ENCODE assay signal across 33 cellular contexts in genomic region chr7:23658831-23659427, GRCh38. TPM values are rescaled to one million over a fixed set of nuclear protein-coding genes. Genes with fewer than 3 reads are reported as not detected.
"Had no signal": no experiment of that assay in that cellular context is flagged by ENCODE, and none has a peak within 500 bp of the region (broad histone marks: within the 10 kb centered on the region; RNA-seq: fewer than 3 reads in every experiment).

No MANE protein-coding gene starts in this region.

- H3K27me3 ChIP-seq: adrenal gland, body of pancreas, esophagus muscularis mucosa, foreskin keratinocyte, gastrocnemius medialis, heart left ventricle had no signal

- ATAC-seq: activated CD4-positive, CD25-positive, alpha-beta regulatory T cell treated with anti-CD3 and anti-CD28 coated beads, Interleukin-2, amount 50 U/mL, for 24 hours; activated CD8-positive, alpha-beta T cell treated with anti-CD3 and anti-CD28 coated beads for 36 hours; activated naive CD8-positive, alpha-beta T cell treated with anti-CD3 and anti-CD28 coated beads, Interleukin-2, amount 50 U/mL, for 24 hours; activated T-cell treated with anti-CD3 and anti-CD28 coated beads, Interleukin-2, amount 50 U/mL, for 4 hours; body of pancreas; effector memory CD8-positive, alpha-beta T cell; foreskin keratinocyte; gastrocnemius medialis; heart left ventricle; T-helper 17 cell had no signal

- H3K4me3 Mint-ChIP-seq: activated B cell treated with CpG ODN at 0.5 μM for 24 hours; activated CD8-positive, alpha-beta T cell treated with anti-CD3 and anti-CD28 coated beads for 36 hours; activated naive CD4-positive, alpha-beta T cell treated with anti-CD3 and anti-CD28 coated beads for 36 hours; activated naive CD4-positive, alpha-beta T cell treated with anti-CD3 and anti-CD28 coated beads, Interleukin-2, amount 50 U/mL, for 24 hours; activated naive CD8-positive, alpha-beta T cell treated with anti-CD3 and anti-CD28 coated beads for 36 hours; activated naive CD8-positive, alpha-beta T cell treated with anti-CD3 and anti-CD28 coated beads, Interleukin-2, amount 50 U/mL, for 24 hours; activated T-cell treated with anti-CD3 and anti-CD28 coated beads, Interleukin-2, amount 50 U/mL, for 4 hours; effector memory CD8-positive, alpha-beta T cell; T-helper 17 cell; T-helper 2 cell treated with Interferon-gamma antibody and Interleukin-4, amounts not matched to agents 5 μg/mL and 100 μg/mL, for 36 hours had no signal

- H3K36me3 ChIP-seq: adrenal gland, esophagus muscularis mucosa, gastrocnemius medialis, heart left ventricle, WERI-Rb-1 had no signal

- FAIRE-seq: colon had no signal

- H3K27me3 Mint-ChIP-seq: activated B cell treated with CpG ODN at 0.5 μM for 24 hours; activated CD8-positive, alpha-beta T cell treated with anti-CD3 and anti-CD28 coated beads for 36 hours; activated naive CD8-positive, alpha-beta T cell treated with anti-CD3 and anti-CD28 coated beads for 36 hours; activated naive CD8-positive, alpha-beta T cell treated with anti-CD3 and anti-CD28 coated beads, Interleukin-2, amount 50 U/mL, for 24 hours had no signal

- DNase-seq: activated B cell treated with CpG ODN at 0.5 μM for 24 hours; activated CD4-positive, alpha-beta T cell treated with anti-CD3 and anti-CD28 coated beads for 48 hours; activated CD4-positive, alpha-beta T cell treated with anti-CD3 and anti-CD28 coated beads, Interleukin-2, amount 50 U/mL, for 1 hour; activated CD4-positive, alpha-beta T cell treated with anti-CD3 and anti-CD28 coated beads, Interleukin-2, amount 50 U/mL, for 48 hours; activated CD8-positive, alpha-beta memory T cell treated with anti-CD3 and anti-CD28 coated beads for 24 hours; activated CD8-positive, alpha-beta T cell treated with anti-CD3 and anti-CD28 coated beads for 36 hours; activated effector memory CD4-positive, alpha-beta T cell treated with anti-CD3 and anti-CD28 coated beads, Interleukin-2, amount 50 U/mL, for 16 hours; activated naive CD4-positive, alpha-beta T cell treated with anti-CD3 and anti-CD28 coated beads for 36 hours; activated naive CD8-positive, alpha-beta T cell treated with anti-CD3 and anti-CD28 coated beads for 36 hours; activated naive CD8-positive, alpha-beta T cell treated with anti-CD3 and anti-CD28 coated beads, Interleukin-2, amount 50 U/mL, for 24 hours; activated T-cell treated with anti-CD3 and anti-CD28 coated beads, Interleukin-2, amount 50 U/mL, for 4 hours; adrenal gland; amygdala; aorta; body of pancreas; cortex of kidney; dermis blood vessel endothelial cell; effector CD4-positive, alpha-beta T cell; effector memory CD8-positive, alpha-beta T cell; erythroblast; foreskin keratinocyte; gastrocnemius medialis; glutamatergic neuron; heart left ventricle; T-helper 17 cell; T1000; WERI-Rb-1 had no signal

- H3K4me1 Mint-ChIP-seq: activated B cell treated with CpG ODN at 0.5 μM for 24 hours; activated naive CD4-positive, alpha-beta T cell treated with anti-CD3 and anti-CD28 coated beads, Interleukin-2, amount 50 U/mL, for 24 hours; activated naive CD8-positive, alpha-beta T cell treated with anti-CD3 and anti-CD28 coated beads for 36 hours; activated naive CD8-positive, alpha-beta T cell treated with anti-CD3 and anti-CD28 coated beads, Interleukin-2, amount 50 U/mL, for 24 hours; T-helper 17 cell had no signal

- H3K27ac Mint-ChIP-seq: activated B cell treated with CpG ODN at 0.5 μM for 24 hours; activated CD8-positive, alpha-beta T cell treated with anti-CD3 and anti-CD28 coated beads for 36 hours; activated naive CD4-positive, alpha-beta T cell treated with anti-CD3 and anti-CD28 coated beads for 36 hours; activated naive CD4-positive, alpha-beta T cell treated with anti-CD3 and anti-CD28 coated beads, Interleukin-2, amount 50 U/mL, for 24 hours; activated naive CD8-positive, alpha-beta T cell treated with anti-CD3 and anti-CD28 coated beads for 36 hours; activated naive CD8-positive, alpha-beta T cell treated with anti-CD3 and anti-CD28 coated beads, Interleukin-2, amount 50 U/mL, for 24 hours; activated T-helper 2 cell treated with anti-CD3 and anti-CD28 coated beads, Interferon-gamma antibody, Interleukin-2, Interleukin-4, amounts not matched to agents 10 μg/mL and 5 μg/mL and 100 μg/mL, durations not matched to agents 14 hours and 24 hours and 36 hours; effector memory CD8-positive, alpha-beta T cell; T-helper 17 cell; T-helper 2 cell treated with Interferon-gamma antibody and Interleukin-4, amounts not matched to agents 5 μg/mL and 100 μg/mL, for 36 hours had no signal

- H3K4me1 ChIP-seq: adrenal gland, foreskin keratinocyte, gastrocnemius medialis, heart left ventricle had no signal

- H3K4me3 ChIP-seq: adrenal gland, body of pancreas, esophagus muscularis mucosa, gastrocnemius medialis, heart left ventricle had no signal

- H3K9me3 ChIP-seq: body of pancreas, gastrocnemius medialis had no signal

- H3K27ac ChIP-seq: adrenal gland, body of pancreas, esophagus muscularis mucosa, foreskin keratinocyte, gastrocnemius medialis, heart left ventricle, WERI-Rb-1 had no signal

RNA-seq across cellular contexts. Expression of gene STK31, which starts 51.1 kb away (rescaled TPM):
- total RNA-seq: activated naive CD4-positive, alpha-beta T cell treated with anti-CD3 and anti-CD28 coated beads for 36 hours; activated naive CD8-positive, alpha-beta T cell treated with anti-CD3 and anti-CD28 coated beads for 36 hours; foreskin keratinocyte had no signal
